Comparison of ENCODE assay signal across 8 cellular contexts in the genomic region with DNA sequence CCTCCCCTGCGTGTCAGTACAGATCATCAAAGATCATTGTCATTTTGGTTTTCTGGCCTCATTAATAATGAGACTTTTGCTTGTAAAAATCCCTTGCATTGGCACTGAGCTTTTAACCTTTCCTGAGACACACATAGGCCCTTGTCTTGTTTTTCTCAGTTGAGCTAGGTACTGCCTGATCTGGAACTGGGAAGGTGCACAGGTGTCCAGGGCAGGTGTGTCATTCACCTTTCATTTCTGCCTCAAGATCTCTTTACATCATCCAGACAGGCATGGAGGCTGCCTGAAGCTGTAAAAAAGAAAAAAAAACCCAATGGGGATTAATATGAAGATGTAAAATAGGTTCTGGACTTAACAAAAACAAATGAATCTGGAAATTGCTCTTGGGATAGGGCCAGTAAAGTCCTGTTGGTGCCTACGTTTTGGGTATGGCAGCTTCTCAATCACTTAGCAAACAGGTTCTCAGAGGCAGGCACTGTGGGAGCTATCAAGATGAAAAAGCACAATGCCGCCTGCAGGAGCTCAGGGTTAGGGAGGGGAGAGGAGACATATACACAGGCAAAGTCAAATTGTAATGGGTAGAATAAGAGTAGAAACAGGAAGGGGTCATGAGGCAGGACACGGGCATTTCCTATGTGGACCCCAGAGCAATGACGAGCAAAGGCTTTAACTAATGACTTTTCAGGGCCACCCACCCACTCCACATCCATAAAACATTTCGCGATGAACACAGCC. TPM values are rescaled to one million over a fixed set of nuclear protein-coding genes. Genes with fewer than 3 reads are reported as not detected.
DNase-seq lines count a peak whose midpoint lies in the region; ATAC-seq and TF ChIP-seq lines count a peak whose summit lies in the region.

No MANE protein-coding gene starts in this region.

- 21 to 26% methylated on average over 7 of the region's 7 CpGs for WGBS in body of pancreas, 2 donors

- H3K27me3 ChIP-seq in ACC112 (ENCODE audit: insufficient read depth, low read length): peaks cover 25% of the 10 kb centered on the region
- H3K27me3 ChIP-seq in HUES6 (ENCODE audit: control insufficient read depth, insufficient read depth, low read length): peaks cover 28% of the 10 kb centered on the region
- H3K27me3 ChIP-seq in body of pancreas: no peaks in the 10 kb centered on the region
- H3K27me3 ChIP-seq in mucosa of stomach (ENCODE audit: control insufficient read depth, insufficient read depth, low read length): peaks cover 20% of the 10 kb centered on the region

- H3K4me3 ChIP-seq in ACC112 (ENCODE audit: low read depth, low read length): peak overlapping the region; percentile 84; the same call in 1 of the 2 replicates
- H3K4me3 ChIP-seq in HUES6 (ENCODE audit: low read depth, low read length): peak overlapping the region; percentile 85
- H3K4me3 ChIP-seq in body of pancreas: no peak overlapping the region
- no peak overlapping the region for H3K4me3 ChIP-seq in mucosa of stomach (ENCODE audit: low read length)

- ATAC-seq in body of pancreas (peak; percentile 25), GM21786 (IDR thresholded peaks at IDR 0.05; ENCODE audit: unreplicated experiment) (no peak)

- intact Hi-C loops in body of pancreas (cut with DNase I): loop anchor here (5.0 kb wide), 2 partner anchors 38 to 103 kb away; no protein-coding TSS in a partner anchor

- TF ChIP-seq POLR2A in body of pancreas (IDR thresholded peaks at IDR 0.05): peak in 2 of 3 donors; percentile 20 to 24

- no peak overlapping the region for H2AFZ ChIP-seq in ACC112 (ENCODE audit: low read length, unreplicated experiment)

- H3K79me2 ChIP-seq in ACC112 (ENCODE audit: control insufficient read depth, insufficient read depth, low read length, unreplicated experiment): no peaks in the 10 kb centered on the region

- H3K4me1 ChIP-seq in ACC112 (ENCODE audit: control insufficient read depth, insufficient read depth, low read length, unreplicated experiment) (no peaks in the 10 kb centered on the region), HUES6 (ENCODE audit: control insufficient read depth, insufficient read depth, low read length) (peaks cover 27% of the 10 kb centered on the region), body of pancreas (peaks cover 51% of the 10 kb centered on the region), mucosa of stomach (ENCODE audit: control insufficient read depth, insufficient read depth, low read length) (peaks cover 25% of the 10 kb centered on the region)

- H3K9me3 ChIP-seq in HUES6 (ENCODE audit: control insufficient read depth, insufficient read depth, low read depth, low read length): no peaks in the 10 kb centered on the region
- H3K9me3 ChIP-seq in body of pancreas: no peaks in the 10 kb centered on the region
- no peaks in the 10 kb centered on the region for H3K9me3 ChIP-seq in mucosa of stomach (ENCODE audit: control insufficient read depth, low read length)

- TF ChIP-seq CTCF in body of pancreas (IDR thresholded peaks at IDR 0.05): no peak

- DNase-seq in body of pancreas: peak; percentile 52 to 76 (median 72)
- no peak for DNase-seq in DMS114 treated with DMSO at 0.1 percent for 48 hours (lab: John Stamatoyannopoulos, UW; ENCODE audit: unreplicated experiment)
- DNase-seq in CD1c-positive myeloid dendritic cell (ENCODE audit: extremely low spot score): no peak
- no peak for DNase-seq in ecto neural progenitor cell (ENCODE audit: low spot score)

- H3K9ac ChIP-seq in HUES6 (ENCODE audit: low read length) (peak overlapping the region; percentile 80), mucosa of stomach (ENCODE audit: low read length) (peak overlapping the region; percentile 71)

- H3K36me3 ChIP-seq in ACC112 (ENCODE audit: insufficient read depth, low read length) (no peaks in the 10 kb centered on the region), HUES6 (ENCODE audit: control insufficient read depth, insufficient read depth, low read length) (no peaks in the 10 kb centered on the region), body of pancreas (replicated peaks in 1 of 2; ENCODE audit: insufficient read depth in 1 of 2, low read depth in 2 of 2) (no peaks in the 10 kb centered on the region), mucosa of stomach (ENCODE audit: control insufficient read depth, insufficient read depth, low read length) (no peaks in the 10 kb centered on the region)

- no peak overlapping the region for H3K27ac ChIP-seq in ACC112 (ENCODE audit: low read depth, low read length)
- H3K27ac ChIP-seq in HUES6 (ENCODE audit: low read depth, low read length): no peak overlapping the region
- H3K27ac ChIP-seq in body of pancreas: peak overlapping the region; percentile 89 to 95 (median 92)

RNA-seq across cellular contexts. Expression of gene KCNC4, which starts 1.0 kb away (rescaled TPM):
- 10 to 100 TPM in 1 of 2 donors, 1 to 10 TPM in 1; 8.6 to 12.7 TPM for total RNA-seq in body of pancreas

RNA-seq across cellular contexts. Expression of gene SLC6A17, which starts 58.8 kb away (rescaled TPM):
- total RNA-seq in body of pancreas: under 1 TPM; 0.52 to 0.99 TPM

Comparison
In these comparisons a context has a peak if more than half of its experiments do, and no peak if none do; other contexts are left out.
1. H3K27ac ChIP-seq: peak in body of pancreas (4 of 4); none in ACC112 (single experiment) and HUES6 (single experiment).
2. H3K4me3 ChIP-seq: peak in ACC112 (single experiment) and HUES6 (single experiment); none in body of pancreas (0 of 2) and mucosa of stomach (single experiment).
3. DNase-seq: peak in body of pancreas (4 of 4); none in DMS114 treated with DMSO at 0.1 percent for 48 hours (single experiment), CD1c-positive myeloid dendritic cell (single experiment) and ecto neural progenitor cell (single experiment).